ENCODE assay signal across 24 cellular contexts in genomic region chr12:449203-449602, GRCh38. TPM values are rescaled to one million over a fixed set of nuclear protein-coding genes. Genes with fewer than 3 reads are reported as not detected.
DNase-seq lines count a peak whose midpoint lies in the region; ATAC-seq and TF ChIP-seq lines count a peak whose summit lies in the region.
"Had no signal": no experiment of that assay in that cellular context is flagged by ENCODE, and none has a peak within 500 bp of the region (broad histone marks: within the 10 kb centered on the region; RNA-seq: fewer than 3 reads in every experiment).

No MANE protein-coding gene starts in this region.

- H3K14ac ChIP-seq in H9 (ENCODE audit: insufficient read depth, low read length): no peak overlapping the region

- H3K27me3 Mint-ChIP-seq in H9 (ENCODE audit: low read depth): peaks cover 3% of the 10 kb centered on the region

- no peaks in the 10 kb centered on the region for H3F3A ChIP-seq in GM23248 (ENCODE audit: insufficient read depth)

- no peak overlapping the region for H4K91ac ChIP-seq in H9 (ENCODE audit: insufficient read length, low read depth, low read length)

- H2BK15ac ChIP-seq in H9 (ENCODE audit: low read depth, low read length): no peak overlapping the region

- no peaks in the 10 kb centered on the region for H3K79me1 ChIP-seq in H9 (ENCODE audit: insufficient read depth, low read depth, low read length, poor library complexity, severe bottlenecking)

- H2BK5ac ChIP-seq in H9 (ENCODE audit: insufficient read length, low read length): no peak overlapping the region

- H3K79me2 ChIP-seq in H9 (ENCODE audit: insufficient read depth, low read length) (no peaks in the 10 kb centered on the region), GM23248 (ENCODE audit: insufficient read depth) (no peaks in the 10 kb centered on the region)

- H3K36me3 Mint-ChIP-seq in H9 (ENCODE audit: insufficient read depth in 1 of 3, low read depth in 3 of 3): peaks cover 10 to 27% (median 13%) of the 10 kb centered on the region in 3 experiments
- H3K36me3 Mint-ChIP-seq: T-cell had no signal

- peaks cover 13 to 29% of the 10 kb centered on the region in 2 experiments for H3K9me3 Mint-ChIP-seq in H9
- H3K9me3 Mint-ChIP-seq: T-cell had no signal

- no peak for TF ChIP-seq CTCF in H9 (conservative IDR thresholded peaks at IDR 0.05)

- H2BK12ac ChIP-seq in H9 (ENCODE audit: insufficient read length, low read depth, low read length): no peak overlapping the region

- no peak overlapping the region for H3T11ph ChIP-seq in H9 (ENCODE audit: low read length)

- no peaks in the 10 kb centered on the region for H3K36me3 ChIP-seq in mucosa of stomach (ENCODE audit: control insufficient read depth, insufficient read depth, low read length)
- H3K36me3 ChIP-seq in GM23248 (ENCODE audit: low read depth): no peaks in the 10 kb centered on the region
- H3K36me3 ChIP-seq: HAP-1, MG63, SJCRH30 had no signal

- H2AFZ ChIP-seq in H9 (ENCODE audit: low read length) (no peak overlapping the region), GM23248 (no peak overlapping the region)
- H2AFZ ChIP-seq: PC-9 had no signal

- H3K9ac ChIP-seq in H9 (ENCODE audit: extremely low read depth, insufficient read length, low read length): no peak overlapping the region
- H3K9ac ChIP-seq in mucosa of stomach (ENCODE audit: low read length): peak overlapping the region; percentile 13
- no peak overlapping the region for H3K9ac ChIP-seq in GM23248

- no peak overlapping the region for H3K56ac ChIP-seq in H9 (ENCODE audit: insufficient read length, low read depth, low read length)

- H2AK5ac ChIP-seq in H9 (ENCODE audit: insufficient read length, low read length): no peak overlapping the region

- no peak overlapping the region for H4K5ac ChIP-seq in H9 (ENCODE audit: insufficient read length, low read depth, low read length)

- no peak overlapping the region for H3K4me3 ChIP-seq in mucosa of stomach (ENCODE audit: low read length)
- H3K4me3 ChIP-seq in GM23248: no peak overlapping the region
- H3K4me3 ChIP-seq: HAP-1, MG63, PC-9, SJCRH30 had no signal

- no peaks in the 10 kb centered on the region for H3K4me1 ChIP-seq in H9 (ENCODE audit: insufficient read depth, low read length)
- peaks cover 36% of the 10 kb centered on the region for H3K4me1 ChIP-seq in mucosa of stomach (ENCODE audit: control insufficient read depth, insufficient read depth, low read length)
- H3K4me1 ChIP-seq in GM23248 (ENCODE audit: insufficient read depth): no peaks in the 10 kb centered on the region
- H3K4me1 ChIP-seq: HAP-1, SJCRH30 had no signal

- no peak overlapping the region for H3K4me3 Mint-ChIP-seq in H9
- H3K4me3 Mint-ChIP-seq: T-cell had no signal

- H4K20me1 ChIP-seq in H9 (ENCODE audit: control insufficient read depth, insufficient read depth, insufficient read length) (no peaks in the 10 kb centered on the region), GM23248 (ENCODE audit: insufficient read depth) (no peaks in the 10 kb centered on the region)

- H2BK20ac ChIP-seq in H9 (ENCODE audit: low read depth, low read length, poor library complexity, severe bottlenecking): no peak overlapping the region

- H3K27ac ChIP-seq in H9 (ENCODE audit: insufficient read length, low read depth, low read length) (no peak overlapping the region), GM23248 (no peak overlapping the region)
- H3K27ac ChIP-seq: PC-9, SJCRH30 had no signal

- no peaks in the 10 kb centered on the region for H3K23me2 ChIP-seq in H9 (ENCODE audit: insufficient read length, low read depth, low read length, poor library complexity, severe bottlenecking)

- in situ Hi-C loops in GM23248 (cut with MboI): loop anchor here (5.0 to 10.0 kb wide), 2 partner anchors 86 to 103 kb away; no protein-coding TSS in a partner anchor

- WGBS in H9 (ENCODE audit: extremely low coverage, insufficient read length, low lambda C conversion rate): no CpG with 5 or more reads among the region's 4 CpGs
- WGBS in GM23248 (ENCODE audit: low coverage in 1 of 2, low lambda C conversion rate in 2 of 2, missing lambda C conversion rate in 2 of 2), 2 experiments: 70 to 75% methylated on average over 4 of the region's 4 CpGs

- H4K8ac ChIP-seq in H9 (replicated peaks; ENCODE audit: insufficient read length, low read depth, low read length): no peak overlapping the region

- H3K18ac ChIP-seq in H9 (ENCODE audit: insufficient read length, low read depth, low read length): no peak overlapping the region

- DNase-seq in NCI-H1436 (lab: John Stamatoyannopoulos, UW): peak; percentile 45
- DNase-seq in NCI-H1436 treated with DMSO at 0.1 percent for 48 hours (lab: John Stamatoyannopoulos, UW): no peak
- DNase-seq in H9: peak; percentile 10
- DNase-seq in NCI-H2107 treated with DMSO at 0.1 percent for 48 hours (lab: John Stamatoyannopoulos, UW; ENCODE audit: unreplicated experiment): peak; percentile 64
- DNase-seq in H4 (ENCODE audit: low spot score): no peak
- DNase-seq in GM23248: no peak
- DNase-seq: Calu3; IMR-90; KG1; MG63; NCI-H1694; NCI-H2081; NCI-H226; NCI-H510A; NCI-H748 treated with DMSO at 0.1 percent for 48 hours; NK-92 treated with Interleukin-12 subunit alpha and Interleukin-12 subunit beta, amount 100 ng/mL, for 24 hours; PC-9; SJCRH30; T-cell had no signal

- H3K4me2 ChIP-seq in H9 (ENCODE audit: insufficient read depth, insufficient read length, low read length): no peak overlapping the region
- H3K4me2 ChIP-seq in GM23248 (ENCODE audit: unreplicated experiment): no peak overlapping the region
- H3K4me2 ChIP-seq: PC-9 had no signal

- no peaks in the 10 kb centered on the region for H3K9me3 ChIP-seq in H9 (ENCODE audit: control insufficient read depth, low read depth, low read length)
- no peaks in the 10 kb centered on the region for H3K9me3 ChIP-seq in mucosa of stomach (ENCODE audit: control insufficient read depth, low read length)
- H3K9me3 ChIP-seq in GM23248 (ENCODE audit: low read depth): no peaks in the 10 kb centered on the region
- H3K9me3 ChIP-seq: SJCRH30 had no signal

- H3K4me1 Mint-ChIP-seq in H9: no peaks in the 10 kb centered on the region

- no peak overlapping the region for H3K27ac Mint-ChIP-seq in H9
- H3K27ac Mint-ChIP-seq: T-cell had no signal

- no peak overlapping the region for H2BK120ac ChIP-seq in H9 (ENCODE audit: low read depth, low read length, poor library complexity, severe bottlenecking)

- no peak overlapping the region for H3K4ac ChIP-seq in H9 (ENCODE audit: low read depth, low read length)

- no peaks in the 10 kb centered on the region for H3K9me2 ChIP-seq in GM23248 (ENCODE audit: insufficient read depth)

- ATAC-seq in HG03571 (IDR thresholded peaks at IDR 0.05; ENCODE audit: unreplicated experiment): no peak
- ATAC-seq: Right ventricle myocardium inferior, T-cell had no signal

- no peak overlapping the region for H3K23ac ChIP-seq in H9 (ENCODE audit: insufficient read length, low read depth, low read length)

- H3K27me3 ChIP-seq in H9 (ENCODE audit: insufficient read depth, low read length) (no peaks in the 10 kb centered on the region), mucosa of stomach (ENCODE audit: control insufficient read depth, insufficient read depth, low read length) (no peaks in the 10 kb centered on the region), GM23248 (replicated peaks; ENCODE audit: insufficient read depth) (peaks cover 30% of the 10 kb centered on the region)
- H3K27me3 ChIP-seq: SJCRH30 had no signal

RNA-seq across cellular contexts. Expression of gene B4GALNT3, which starts 10.5 kb away (rescaled TPM):
- total RNA-seq in H9 (2021): 22.1 and 23.3 TPM in 2 replicates
- total RNA-seq in H4 (2014; rRNA removed; shearing (Covaris generic)): 3.0 and 3.3 TPM in 2 replicates
- total RNA-seq in GM23248 (2014; rRNA removed; shearing (Covaris generic)): 0.11 TPM in 1 of 2 replicates, not detected in the other
- 0.09 TPM in 1 of 2 replicates, not detected in the other for polyA plus RNA-seq in GM23248 (2016; fragmentation: Nextera tagmentation; extraction: Ambion mirVana)
- total RNA-seq: IMR-90 had no signal
- polyA plus RNA-seq: BJ, IMR-90 had no signal

RNA-seq across cellular contexts. Expression of gene CCDC77, which starts 47.8 kb away (rescaled TPM):
- total RNA-seq in H9 (2021): 20.2 and 21.9 TPM in 2 replicates
- total RNA-seq in H4 (2014; rRNA removed; shearing (Covaris generic)): 29.5 and 34.3 TPM in 2 replicates
- total RNA-seq in GM23248 (2014; rRNA removed; shearing (Covaris generic)): 6.3 and 9.9 TPM in 2 replicates
- polyA plus RNA-seq in GM23248 (2016; fragmentation: Nextera tagmentation; extraction: Ambion mirVana): 4.5 and 8.3 TPM in 2 replicates

Comparison
In these comparisons a context has a peak if more than half of its experiments do, and no peak if none do; other contexts are left out.
1. DNase-seq: peak in NCI-H1436 (single experiment), H9 (single experiment) and NCI-H2107 treated with DMSO at 0.1 percent for 48 hours (single experiment); none in NCI-H1436 treated with DMSO at 0.1 percent for 48 hours (single experiment), H4 (single experiment) and GM23248 (single experiment).